ENCODE assay signal across 2 cellular contexts in the genomic region with DNA sequence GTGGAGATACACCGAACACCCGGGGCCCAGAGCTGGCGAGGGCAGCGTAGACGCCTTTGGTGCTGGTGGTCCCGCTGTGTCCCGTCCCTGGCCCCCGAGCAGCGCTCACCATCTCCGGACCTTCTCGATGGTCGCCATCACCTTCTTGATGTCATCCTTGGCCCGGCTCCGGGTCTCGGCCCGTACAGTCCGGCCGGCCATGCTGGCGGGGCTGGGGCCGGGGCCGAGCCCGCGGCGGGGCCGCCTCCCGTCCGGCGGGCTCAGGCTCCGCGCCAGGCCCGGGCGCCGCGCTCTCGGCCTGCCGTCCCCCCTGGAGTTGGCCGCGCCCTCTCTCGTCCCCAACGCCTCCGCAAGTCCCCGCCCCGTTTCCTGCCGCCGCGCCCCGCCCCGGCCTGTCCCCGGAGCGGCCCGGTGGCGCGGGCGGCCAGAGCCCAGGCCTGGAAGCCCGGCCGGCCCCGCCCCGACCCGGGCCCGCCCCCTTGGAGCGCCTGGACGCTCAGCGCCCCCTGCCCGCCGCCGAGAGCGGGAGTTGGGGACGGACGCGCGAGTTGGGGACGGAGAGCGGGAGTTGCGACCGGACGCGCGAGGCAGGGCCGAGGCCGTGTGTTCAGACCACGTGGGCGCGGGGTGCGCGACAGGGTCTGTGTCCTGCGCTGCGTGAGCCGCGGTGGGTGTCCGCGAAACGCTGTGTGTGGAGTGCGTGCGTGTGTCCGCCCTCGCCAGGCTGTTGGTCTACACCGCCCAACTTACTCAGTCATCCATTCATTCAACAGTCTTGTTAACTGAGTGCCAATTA.
TF ChIP-seq lines count a peak whose summit lies in the region.

A gene (minus strand): TSS at position 334 of the 796 bp plus-strand sequence. CDS start 133 bp downstream, at position 201.

TF ChIP-seq in GM23338, 12 proteins besides CTCF, POLR2A, EP300 and RAD21:
- TF ChIP-seq, protein P1, sequence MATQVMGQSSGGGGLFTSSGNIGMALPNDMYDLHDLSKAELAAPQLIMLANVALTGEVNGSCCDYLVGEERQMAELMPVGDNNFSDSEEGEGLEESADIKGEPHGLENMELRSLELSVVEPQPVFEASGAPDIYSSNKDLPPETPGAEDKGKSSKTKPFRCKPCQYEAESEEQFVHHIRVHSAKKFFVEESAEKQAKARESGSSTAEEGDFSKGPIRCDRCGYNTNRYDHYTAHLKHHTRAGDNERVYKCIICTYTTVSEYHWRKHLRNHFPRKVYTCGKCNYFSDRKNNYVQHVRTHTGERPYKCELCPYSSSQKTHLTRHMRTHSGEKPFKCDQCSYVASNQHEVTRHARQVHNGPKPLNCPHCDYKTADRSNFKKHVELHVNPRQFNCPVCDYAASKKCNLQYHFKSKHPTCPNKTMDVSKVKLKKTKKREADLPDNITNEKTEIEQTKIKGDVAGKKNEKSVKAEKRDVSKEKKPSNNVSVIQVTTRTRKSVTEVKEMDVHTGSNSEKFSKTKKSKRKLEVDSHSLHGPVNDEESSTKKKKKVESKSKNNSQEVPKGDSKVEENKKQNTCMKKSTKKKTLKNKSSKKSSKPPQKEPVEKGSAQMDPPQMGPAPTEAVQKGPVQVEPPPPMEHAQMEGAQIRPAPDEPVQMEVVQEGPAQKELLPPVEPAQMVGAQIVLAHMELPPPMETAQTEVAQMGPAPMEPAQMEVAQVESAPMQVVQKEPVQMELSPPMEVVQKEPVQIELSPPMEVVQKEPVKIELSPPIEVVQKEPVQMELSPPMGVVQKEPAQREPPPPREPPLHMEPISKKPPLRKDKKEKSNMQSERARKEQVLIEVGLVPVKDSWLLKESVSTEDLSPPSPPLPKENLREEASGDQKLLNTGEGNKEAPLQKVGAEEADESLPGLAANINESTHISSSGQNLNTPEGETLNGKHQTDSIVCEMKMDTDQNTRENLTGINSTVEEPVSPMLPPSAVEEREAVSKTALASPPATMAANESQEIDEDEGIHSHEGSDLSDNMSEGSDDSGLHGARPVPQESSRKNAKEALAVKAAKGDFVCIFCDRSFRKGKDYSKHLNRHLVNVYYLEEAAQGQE (IDR thresholded peaks at IDR 0.05; ENCODE audit: unreplicated experiment) = no peak
- no peak for TF ChIP-seq EZH2phosphoT487 (IDR thresholded peaks at IDR 0.05; ENCODE audit: unreplicated experiment)
- TF ChIP-seq JUNB (IDR thresholded peaks at IDR 0.05; ENCODE audit: unreplicated experiment) = no peak
- TF ChIP-seq POLR2AphosphoS5 (IDR thresholded peaks at IDR 0.05; ENCODE audit: low read depth) = peak; percentile 68
TF ChIP-seq in GM23338: peak in this region for 1.

TF ChIP-seq in SK-N-SH, 30 proteins besides CTCF, POLR2A, EP300 and RAD21 (continued from another document):
- TF ChIP-seq, protein P2, sequence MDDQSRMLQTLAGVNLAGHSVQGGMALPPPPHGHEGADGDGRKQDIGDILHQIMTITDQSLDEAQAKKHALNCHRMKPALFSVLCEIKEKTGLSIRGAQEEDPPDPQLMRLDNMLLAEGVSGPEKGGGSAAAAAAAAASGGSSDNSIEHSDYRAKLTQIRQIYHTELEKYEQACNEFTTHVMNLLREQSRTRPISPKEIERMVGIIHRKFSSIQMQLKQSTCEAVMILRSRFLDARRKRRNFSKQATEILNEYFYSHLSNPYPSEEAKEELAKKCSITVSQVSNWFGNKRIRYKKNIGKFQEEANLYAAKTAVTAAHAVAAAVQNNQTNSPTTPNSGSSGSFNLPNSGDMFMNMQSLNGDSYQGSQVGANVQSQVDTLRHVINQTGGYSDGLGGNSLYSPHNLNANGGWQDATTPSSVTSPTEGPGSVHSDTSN (IDR thresholded peaks at IDR 0.05) = no peak
- TF ChIP-seq RXRA (IDR thresholded peaks at IDR 0.05; ENCODE audit: borderline replicate concordance, low read depth) (no peak), ELF1 (IDR thresholded peaks at IDR 0.05) (no peak), CHD2 (IDR thresholded peaks at IDR 0.05; ENCODE audit: low read length, partially characterized antibody) (peak; percentile 96), RCOR1 (IDR thresholded peaks at IDR 0.05; ENCODE audit: low read length) (no peak), SMC3 (IDR thresholded peaks at IDR 0.05; ENCODE audit: low read depth, low read length) (no peak), MXI1 (IDR thresholded peaks at IDR 0.05; ENCODE audit: low read depth, low read length) (peak; percentile 77), FOXJ3 (CRISPR knock-in tag; IDR thresholded peaks at IDR 0.05) (peak; percentile 17; the same call in 1 of the 2 replicates), NFIC (IDR thresholded peaks at IDR 0.05; ENCODE audit: borderline replicate concordance) (no peak), TEAD4 (IDR thresholded peaks at IDR 0.05; ENCODE audit: borderline replicate concordance, insufficient read depth) (no peak), RFX5 (IDR thresholded peaks at IDR 0.05; ENCODE audit: low read length) (no peak), JUND (IDR thresholded peaks at IDR 0.05) (no peak), EZH2phosphoT487 (IDR thresholded peaks at IDR 0.05; ENCODE audit: borderline replicate concordance, low read depth) (no peak), SIN3A (IDR thresholded peaks at IDR 0.05; ENCODE audit: borderline replicate concordance, low read depth, low read length) (peak; percentile 55; the same call in 1 of the 2 replicates)
- TF ChIP-seq, protein P3, sequence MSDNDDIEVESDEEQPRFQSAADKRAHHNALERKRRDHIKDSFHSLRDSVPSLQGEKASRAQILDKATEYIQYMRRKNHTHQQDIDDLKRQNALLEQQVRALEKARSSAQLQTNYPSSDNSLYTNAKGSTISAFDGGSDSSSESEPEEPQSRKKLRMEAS (IDR thresholded peaks at IDR 0.05; ENCODE audit: low read depth) = peak; percentile 97
- TF ChIP-seq, protein P4, sequence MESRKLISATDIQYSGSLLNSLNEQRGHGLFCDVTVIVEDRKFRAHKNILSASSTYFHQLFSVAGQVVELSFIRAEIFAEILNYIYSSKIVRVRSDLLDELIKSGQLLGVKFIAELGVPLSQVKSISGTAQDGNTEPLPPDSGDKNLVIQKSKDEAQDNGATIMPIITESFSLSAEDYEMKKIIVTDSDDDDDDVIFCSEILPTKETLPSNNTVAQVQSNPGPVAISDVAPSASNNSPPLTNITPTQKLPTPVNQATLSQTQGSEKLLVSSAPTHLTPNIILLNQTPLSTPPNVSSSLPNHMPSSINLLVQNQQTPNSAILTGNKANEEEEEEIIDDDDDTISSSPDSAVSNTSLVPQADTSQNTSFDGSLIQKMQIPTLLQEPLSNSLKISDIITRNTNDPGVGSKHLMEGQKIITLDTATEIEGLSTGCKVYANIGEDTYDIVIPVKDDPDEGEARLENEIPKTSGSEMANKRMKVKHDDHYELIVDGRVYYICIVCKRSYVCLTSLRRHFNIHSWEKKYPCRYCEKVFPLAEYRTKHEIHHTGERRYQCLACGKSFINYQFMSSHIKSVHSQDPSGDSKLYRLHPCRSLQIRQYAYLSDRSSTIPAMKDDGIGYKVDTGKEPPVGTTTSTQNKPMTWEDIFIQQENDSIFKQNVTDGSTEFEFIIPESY (IDR thresholded peaks at IDR 0.05; ENCODE audit: borderline replicate concordance, low read depth) = peak; percentile 89; the same call in 1 of the 2 replicates
- TF ChIP-seq, protein P5, sequence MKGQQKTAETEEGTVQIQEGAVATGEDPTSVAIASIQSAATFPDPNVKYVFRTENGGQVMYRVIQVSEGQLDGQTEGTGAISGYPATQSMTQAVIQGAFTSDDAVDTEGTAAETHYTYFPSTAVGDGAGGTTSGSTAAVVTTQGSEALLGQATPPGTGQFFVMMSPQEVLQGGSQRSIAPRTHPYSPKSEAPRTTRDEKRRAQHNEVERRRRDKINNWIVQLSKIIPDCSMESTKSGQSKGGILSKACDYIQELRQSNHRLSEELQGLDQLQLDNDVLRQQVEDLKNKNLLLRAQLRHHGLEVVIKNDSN (IDR thresholded peaks at IDR 0.05; ENCODE audit: borderline replicate concordance, low read depth) = peak; percentile 69; the same call in 1 of the 2 replicates
- TF ChIP-seq, protein P1 (IDR thresholded peaks at IDR 0.05; ENCODE audit: low read depth, low read length) = no peak
- TF ChIP-seq, protein P6, sequence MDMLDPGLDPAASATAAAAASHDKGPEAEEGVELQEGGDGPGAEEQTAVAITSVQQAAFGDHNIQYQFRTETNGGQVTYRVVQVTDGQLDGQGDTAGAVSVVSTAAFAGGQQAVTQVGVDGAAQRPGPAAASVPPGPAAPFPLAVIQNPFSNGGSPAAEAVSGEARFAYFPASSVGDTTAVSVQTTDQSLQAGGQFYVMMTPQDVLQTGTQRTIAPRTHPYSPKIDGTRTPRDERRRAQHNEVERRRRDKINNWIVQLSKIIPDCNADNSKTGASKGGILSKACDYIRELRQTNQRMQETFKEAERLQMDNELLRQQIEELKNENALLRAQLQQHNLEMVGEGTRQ (IDR thresholded peaks at IDR 0.05; ENCODE audit: borderline replicate concordance, low read depth, low read length) = no peak
TF ChIP-seq in SK-N-SH: peak in this region for 7.
